19 cellular contexts compared by ENCODE assay signal in the genomic region with DNA sequence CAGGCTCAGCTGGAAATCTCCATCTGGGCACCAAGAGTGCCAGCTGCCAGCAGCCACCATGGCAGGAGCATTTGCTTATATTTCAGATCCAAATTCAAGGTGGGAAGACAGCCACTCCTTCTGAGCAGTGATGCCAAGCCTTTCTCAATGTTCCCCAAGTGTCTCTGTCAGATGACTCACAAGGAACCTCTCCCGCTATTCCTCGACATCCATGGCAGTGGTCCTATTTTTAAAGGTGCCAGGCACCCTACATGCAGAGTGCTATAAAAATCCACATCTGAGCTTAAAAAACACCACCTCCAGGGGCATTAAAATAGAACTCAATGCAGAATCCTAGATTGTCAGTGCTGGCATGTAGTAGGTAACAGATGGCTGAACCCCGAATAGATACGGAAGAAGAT.
DNase-seq lines count a peak whose midpoint lies in the region; ATAC-seq and TF ChIP-seq lines count a peak whose summit lies in the region.
"Had no signal": no experiment of that assay in that cellular context is flagged by ENCODE, and none has a peak within 500 bp of the region (broad histone marks: within the 10 kb centered on the region; RNA-seq: fewer than 3 reads in every experiment).

No MANE protein-coding gene starts in this region.

- H3K56ac ChIP-seq in IMR-90 (ENCODE audit: extremely low read depth, insufficient read depth, low read length), result no peak overlapping the region

- peak overlapping the region; percentile 59; the same call in 1 of the 2 replicates for H2AK5ac ChIP-seq in IMR-90 (ENCODE audit: low read depth, low read length)

- no peak overlapping the region for H2BK120ac ChIP-seq in IMR-90 (ENCODE audit: low read depth, low read length)

- TF ChIP-seq RAD21 in IMR-90 (IDR thresholded peaks at IDR 0.05; ENCODE audit: low read length), result no peak

- H4K91ac ChIP-seq in IMR-90 (ENCODE audit: insufficient read depth, low read depth, low read length), result no peak overlapping the region

- no peak overlapping the region for H3K18ac ChIP-seq in IMR-90 (ENCODE audit: low read depth, low read length)

- peaks cover 14% of the 10 kb centered on the region for H3K4me1 ChIP-seq in IMR-90 (ENCODE audit: control insufficient read depth, insufficient read depth, low read length)
- H3K4me1 ChIP-seq: BE2C had no signal

- H3K27me3 ChIP-seq in IMR-90 (ENCODE audit: control insufficient read depth, insufficient read depth, low read length), result no peaks in the 10 kb centered on the region
- H3K27me3 ChIP-seq: BE2C had no signal

- H3K79me1 ChIP-seq in IMR-90 (ENCODE audit: low read depth in 1 of 2, low read length in 2 of 2), result peaks cover 0 to 11% of the 10 kb centered on the region in 2 experiments; a peak in 2 of 4 replicates

- no peak overlapping the region for H3K23ac ChIP-seq in IMR-90 (ENCODE audit: low read depth, low read length)

- no peak for TF ChIP-seq CTCF in IMR-90 (conservative IDR thresholded peaks at IDR 0.05; ENCODE audit: low read depth, low read length)

- no peak for TF ChIP-seq POLR2A in IMR-90 (IDR thresholded peaks at IDR 0.05; ENCODE audit: low read depth, low read length)

- no peaks in the 10 kb centered on the region for H3K27me3 Mint-ChIP-seq in stimulated activated memory B cell treated with anti-CD40 and anti-IgM and Interleukin-4, amounts not matched to agents 10 μg/mL and 1 μg/mL and 100 μg/mL, for 72 hours

- no peaks in the 10 kb centered on the region for H3K36me3 Mint-ChIP-seq in stimulated activated memory B cell treated with anti-CD40 and anti-IgM and Interleukin-4, amounts not matched to agents 10 μg/mL and 1 μg/mL and 100 μg/mL, for 72 hours
- H3K36me3 Mint-ChIP-seq: CD4-positive, CD25-positive, alpha-beta regulatory T cell had no signal

- no peak overlapping the region for H3K14ac ChIP-seq in IMR-90 (replicated peaks; ENCODE audit: low read depth, low read length)

- no peak overlapping the region for H2AK9ac ChIP-seq in IMR-90 (replicated peaks; ENCODE audit: low read depth, low read length, poor library complexity)

- H3K9me1 ChIP-seq in IMR-90 (ENCODE audit: insufficient read depth, low read length), result no peaks in the 10 kb centered on the region

- no peak overlapping the region for H4K5ac ChIP-seq in IMR-90 (ENCODE audit: low read depth, low read length)

- in situ Hi-C loops in IMR-90 (cut with MboI; ENCODE audit: low sequenced_read_pairs), result no loop called here

- H2BK15ac ChIP-seq in IMR-90 (ENCODE audit: low read depth, low read length), result 0 out of 3 replicates have a peak overlapping the region, but pooled peaks have one; percentile 37

- H3K9me3 Mint-ChIP-seq in stimulated activated memory B cell treated with anti-CD40 and anti-IgM and Interleukin-4, amounts not matched to agents 10 μg/mL and 1 μg/mL and 100 μg/mL, for 72 hours, result peaks cover 3% of the 10 kb centered on the region
- H3K9me3 Mint-ChIP-seq: CD4-positive, CD25-positive, alpha-beta regulatory T cell; GM23338 had no signal

- H3K27ac ChIP-seq in IMR-90 (ENCODE audit: insufficient read depth, low read length), result no peak overlapping the region
- H3K27ac ChIP-seq: KMS-11 had no signal

- peak overlapping the region; percentile 6 for H3K27ac Mint-ChIP-seq in stimulated activated memory B cell treated with anti-CD40 and anti-IgM and Interleukin-4, amounts not matched to agents 10 μg/mL and 1 μg/mL and 100 μg/mL, for 72 hours
- H3K27ac Mint-ChIP-seq: GM23338 had no signal

- intact Hi-C loops in IMR-90 (cut with micrococcal nuclease), result loop anchor here (5.0 to 10.0 kb wide), 4 partner anchors 75 to 382 kb away; no protein-coding TSS in a partner anchor

- peaks cover 33% of the 10 kb centered on the region for H3K4me1 Mint-ChIP-seq in stimulated activated memory B cell treated with anti-CD40 and anti-IgM and Interleukin-4, amounts not matched to agents 10 μg/mL and 1 μg/mL and 100 μg/mL, for 72 hours

- POLR2A ChIA-PET in IMR-90 (lab: Charles Lee; ENCODE audit: unreplicated experiment), result no interaction called here

- no peak overlapping the region for H2AFZ ChIP-seq in IMR-90 (replicated peaks; ENCODE audit: low read length, poor library complexity)
- H2AFZ ChIP-seq: GM23338 had no signal

- H4K8ac ChIP-seq in IMR-90 (ENCODE audit: low read depth in 2 of 2, low read length in 2 of 2), result no peak overlapping the region

- ATAC-seq in IMR-90 (ENCODE audit: low read depth), result no peak
- ATAC-seq in stimulated activated memory B cell treated with anti-CD40 and anti-IgM and Interleukin-4, amounts not matched to agents 10 μg/mL and 1 μg/mL and 100 μg/mL, for 72 hours, result no peak
- no peak for ATAC-seq in HG03045 (IDR thresholded peaks at IDR 0.05; ENCODE audit: unreplicated experiment)
- ATAC-seq: GM23338, Panc1 had no signal

- DNase-seq in IMR-90, result no peak
- DNase-seq in cerebellum (ENCODE audit: low spot score), result peak; percentile 59
- DNase-seq in middle frontal gyrus (ENCODE audit: extremely low spot score, low spot score), result peak; percentile 43
- no peak for DNase-seq in NCI-H2171 (lab: John Stamatoyannopoulos, UW)
- DNase-seq in UCSD-AML1 (lab: John Stamatoyannopoulos, UW; ENCODE audit: unreplicated experiment), result no peak
- DNase-seq: BE2C; CD4-positive, CD25-positive, alpha-beta regulatory T cell; NCI-H1105 treated with DMSO at 0.1 percent for 48 hours; NCI-H2029 treated with DMSO at 0.1 percent for 48 hours; NCI-H345; NCI-H524; NCI-H774; SIG-M5 had no signal

- no peak overlapping the region for H3K9ac ChIP-seq in IMR-90 (ENCODE audit: low read depth, low read length)
- H3K9ac ChIP-seq: KMS-11 had no signal

- H3K4me2 ChIP-seq in IMR-90 (ENCODE audit: low read depth, low read length), result no peak overlapping the region
- H3K4me2 ChIP-seq: GM23338, KMS-11 had no signal

- no peak overlapping the region for H3K4ac ChIP-seq in IMR-90 (ENCODE audit: low read depth, low read length)

- dilution Hi-C loops in IMR-90 (cut with HindIII; ENCODE audit: low sequenced_read_pairs, unreplicated experiment), result no loop called here

- WGBS in IMR-90 (ENCODE audit: extremely low coverage in 2 of 2, insufficient read length in 1 of 2), 2 experiments, result 100% methylated on average over 2 of the region's 4 CpGs; no CpG with 5 or more reads in 1 of the 2 experiments

- no peak overlapping the region for H3K4me3 ChIP-seq in IMR-90 (ENCODE audit: insufficient read depth, low read depth, low read length)
- H3K4me3 ChIP-seq: GM23338, HAP-1 had no signal

- no peak overlapping the region for H2BK20ac ChIP-seq in IMR-90 (ENCODE audit: low read depth, low read length)

- no peaks in the 10 kb centered on the region for H3K9me3 ChIP-seq in IMR-90 (ENCODE audit: control insufficient read depth, insufficient read depth, low read length)
- H3K9me3 ChIP-seq: BE2C, HAP-1 had no signal

- H3K4me3 Mint-ChIP-seq in stimulated activated memory B cell treated with anti-CD40 and anti-IgM and Interleukin-4, amounts not matched to agents 10 μg/mL and 1 μg/mL and 100 μg/mL, for 72 hours, result no peak overlapping the region
- H3K4me3 Mint-ChIP-seq: CD4-positive, CD25-positive, alpha-beta regulatory T cell; GM23338 had no signal

- no peak overlapping the region for H2BK5ac ChIP-seq in IMR-90 (ENCODE audit: low read depth, low read length, poor library complexity, severe bottlenecking)

- no peaks in the 10 kb centered on the region for H3K36me3 ChIP-seq in IMR-90 (ENCODE audit: control insufficient read depth, insufficient read depth, low read length)
- H3K36me3 ChIP-seq: BE2C, HAP-1 had no signal

- BruUV-seq in IMR-90 (replicated peaks; lab: Mats Ljungman, UMichigan), result no TSS peak

- H4K20me1 ChIP-seq in IMR-90 (ENCODE audit: insufficient read depth, low read length), result no peaks in the 10 kb centered on the region

- CTCF ChIA-PET in IMR-90 (lab: Yijun Ruan, JAX), result no interaction called here

TF ChIP-seq in IMR-90, 13 proteins besides CTCF, POLR2A, EP300 and RAD21:
- TF ChIP-seq RFX5 (IDR thresholded peaks at IDR 0.05; ENCODE audit: low read depth, low read length), result no peak
- TF ChIP-seq, protein P1, sequence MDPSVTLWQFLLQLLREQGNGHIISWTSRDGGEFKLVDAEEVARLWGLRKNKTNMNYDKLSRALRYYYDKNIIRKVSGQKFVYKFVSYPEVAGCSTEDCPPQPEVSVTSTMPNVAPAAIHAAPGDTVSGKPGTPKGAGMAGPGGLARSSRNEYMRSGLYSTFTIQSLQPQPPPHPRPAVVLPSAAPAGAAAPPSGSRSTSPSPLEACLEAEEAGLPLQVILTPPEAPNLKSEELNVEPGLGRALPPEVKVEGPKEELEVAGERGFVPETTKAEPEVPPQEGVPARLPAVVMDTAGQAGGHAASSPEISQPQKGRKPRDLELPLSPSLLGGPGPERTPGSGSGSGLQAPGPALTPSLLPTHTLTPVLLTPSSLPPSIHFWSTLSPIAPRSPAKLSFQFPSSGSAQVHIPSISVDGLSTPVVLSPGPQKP (IDR thresholded peaks at IDR 0.05; ENCODE audit: borderline replicate concordance, low read depth, low read length), result no peak
- no peak for TF ChIP-seq CEBPB (IDR thresholded peaks at IDR 0.05; ENCODE audit: low read depth, low read length)
- no peak for TF ChIP-seq MXI1 (IDR thresholded peaks at IDR 0.05; ENCODE audit: borderline replicate concordance, low read depth, low read length)
- no peak for TF ChIP-seq NFE2L2 (IDR thresholded peaks at IDR 0.05; ENCODE audit: low read depth, low read length)
- no peak for TF ChIP-seq FOS (IDR thresholded peaks at IDR 0.05; ENCODE audit: low read depth, low read length)
- no peak for TF ChIP-seq MAZ (IDR thresholded peaks at IDR 0.05; ENCODE audit: borderline replicate concordance, low read depth, low read length)
- TF ChIP-seq MAFK (IDR thresholded peaks at IDR 0.05; ENCODE audit: low read depth, low read length), result no peak
- TF ChIP-seq RCOR1 (IDR thresholded peaks at IDR 0.05; ENCODE audit: insufficient replicate concordance, low read length), result no peak
- TF ChIP-seq CHD1 (IDR thresholded peaks at IDR 0.05; ENCODE audit: low read depth, low read length), result no peak
- no peak for TF ChIP-seq SMC3 (IDR thresholded peaks at IDR 0.05; ENCODE audit: low read depth, low read length)
- no peak for TF ChIP-seq BHLHE40 (IDR thresholded peaks at IDR 0.05; ENCODE audit: low read depth, low read length)
- TF ChIP-seq, protein P2, sequence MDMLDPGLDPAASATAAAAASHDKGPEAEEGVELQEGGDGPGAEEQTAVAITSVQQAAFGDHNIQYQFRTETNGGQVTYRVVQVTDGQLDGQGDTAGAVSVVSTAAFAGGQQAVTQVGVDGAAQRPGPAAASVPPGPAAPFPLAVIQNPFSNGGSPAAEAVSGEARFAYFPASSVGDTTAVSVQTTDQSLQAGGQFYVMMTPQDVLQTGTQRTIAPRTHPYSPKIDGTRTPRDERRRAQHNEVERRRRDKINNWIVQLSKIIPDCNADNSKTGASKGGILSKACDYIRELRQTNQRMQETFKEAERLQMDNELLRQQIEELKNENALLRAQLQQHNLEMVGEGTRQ (IDR thresholded peaks at IDR 0.05; ENCODE audit: low read depth, low read length), result no peak

Comparison
In these comparisons a context has a peak if more than half of its experiments do, and no peak if none do; other contexts are left out.
1. DNase-seq: peak in cerebellum (single experiment) and middle frontal gyrus (single experiment); none in IMR-90 (single experiment), NCI-H2171 (single experiment) and UCSD-AML1 (single experiment).